In the genomic region with DNA sequence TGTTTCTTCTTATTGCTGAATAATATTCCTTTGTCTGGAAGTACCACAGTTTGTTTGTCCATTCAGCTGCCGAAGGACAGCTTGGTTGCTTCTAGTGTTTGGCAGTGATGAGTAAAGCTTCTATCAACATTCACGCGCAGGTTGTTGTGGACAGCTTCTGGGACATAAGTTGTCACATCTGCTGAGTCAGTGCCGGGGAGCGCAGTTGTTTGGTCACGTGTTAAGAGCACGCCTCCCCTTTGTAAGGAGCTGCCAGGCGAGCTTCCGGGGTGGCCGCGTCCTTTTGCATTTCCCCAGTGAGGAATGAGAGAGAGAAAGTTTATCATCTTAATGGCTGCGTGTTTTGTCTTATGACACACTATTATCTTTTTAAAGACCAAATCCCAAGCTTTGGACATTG, we compare ENCODE assay signal across 22 cellular contexts. TPM values are rescaled to one million over a fixed set of nuclear protein-coding genes. Genes with fewer than 3 reads are reported as not detected.
DNase-seq lines count a peak whose midpoint lies in the region; ATAC-seq and TF ChIP-seq lines count a peak whose summit lies in the region.
"Had no signal": no experiment of that assay in that cellular context is flagged by ENCODE, and none has a peak within 500 bp of the region (broad histone marks: within the 10 kb centered on the region; RNA-seq: fewer than 3 reads in every experiment).

No MANE protein-coding gene starts in this region.

- POLR2A ChIA-PET in GM10248 (lab: Yijun Ruan, JAX): interaction anchor here (0.7 kb wide), 1 partner anchor 1381 kb away, joined by 3 read pairs; no protein-coding TSS in a partner anchor

- CTCF ChIA-PET in GM10248 (lab: Yijun Ruan, JAX): interaction anchor here (1.4 to 1.6 kb wide), 2 partner anchors 8 to 640 kb away, joined by 3 to 5 read pairs; no protein-coding TSS in a partner anchor

- no peak for TF ChIP-seq CTCF in GM10248 (IDR thresholded peaks at IDR 0.05; ENCODE audit: control extremely low read depth, extremely low read depth, low read depth, missing control alignments)

- in situ Hi-C loops in SK-MEL-5 (cut with HindIII; ENCODE audit: low pct_unique_long_range_greater_than_20kb, low sequenced_read_pairs): loop anchor here (25.0 kb wide), 1 partner anchor 102 kb away; no protein-coding TSS in a partner anchor

- no peak for ATAC-seq in GM19351 (IDR thresholded peaks at IDR 0.05; ENCODE audit: unreplicated experiment)
- ATAC-seq: A549; activated naive CD8-positive, alpha-beta T cell treated with anti-CD3 and anti-CD28 coated beads, Interleukin-2, amount 50 U/mL, for 24 hours; SK-N-SH treated with all-trans-retinoic acid at 6 μM for 48 hours; stimulated activated naive CD8-positive, alpha-beta T cell treated with anti-CD3 and anti-CD28 coated beads, Interleukin-15, amount 100 ng/mL, for 72 hours; T-helper 17 cell had no signal

- DNase-seq in DMS153 (lab: John Stamatoyannopoulos, UW): peak; percentile 76
- DNase-seq in SK-MEL-5 (ENCODE audit: low read depth, low spot score): peak; percentile 67
- peak in 33 of 42 donors; percentile 17 to 77 (median 51) for DNase-seq in head of caudate nucleus
- DNase-seq in posterior cingulate gyrus: peak; percentile 29 to 91 (median 54)
- no peak for DNase-seq in stimulated activated CD8-positive, alpha-beta memory T cell treated with anti-CD3 and anti-CD28 coated beads, Interleukin-4, amount 100 ng/mL, for 48 hours
- no peak for DNase-seq in glomerular visceral epithelial cell (ENCODE audit: extremely low spot score)
- no peak for DNase-seq in GM10248 (ENCODE audit: extremely low spot score)
- DNase-seq: activated CD8-positive, alpha-beta memory T cell treated with anti-CD3 and anti-CD28 coated beads for 24 hours; activated gamma-delta T cell; activated naive CD8-positive, alpha-beta T cell treated with anti-CD3 and anti-CD28 coated beads, Interleukin-2, amount 50 U/mL, for 24 hours; BE2C; CD8-positive, alpha-beta memory T cell; IMR-90; left cardiac atrium; NCI-H1048; NCI-H187; RPMI8226; stimulated activated naive CD8-positive, alpha-beta T cell treated with anti-CD3 and anti-CD28 coated beads, Interleukin-15, amount 100 ng/mL, for 72 hours; T-helper 17 cell had no signal

- intact Hi-C loops in head of caudate nucleus (cut with DNase I): no loop called here
- intact Hi-C loops in posterior cingulate gyrus (cut with DNase I): no loop called here

RNA-seq across cellular contexts. Expression of a gene that starts 30.3 kb away (rescaled TPM):
- total RNA-seq in SK-MEL-5 (2014; rRNA removed; shearing (Covaris generic)): 94.8 and 103 TPM in 2 replicates
- 117 and 122 TPM in 2 replicates for polyA plus RNA-seq in SK-MEL-5 (2015; cell fraction: cytosol; rRNA removed)
- polyA plus RNA-seq in SK-MEL-5 (2015; cell fraction: nucleus; rRNA removed): 88.2 and 98.0 TPM in 2 replicates

RNA-seq across cellular contexts. Expression of a gene that starts 38.6 kb away (rescaled TPM):
- total RNA-seq in SK-MEL-5 (2014; rRNA removed; shearing (Covaris generic)): 164 and 178 TPM in 2 replicates
- polyA plus RNA-seq in SK-MEL-5 (2015; cell fraction: cytosol; rRNA removed): 180 and 216 TPM in 2 replicates
- polyA plus RNA-seq in SK-MEL-5 (2015; cell fraction: nucleus; rRNA removed): 37.6 and 90.4 TPM in 2 replicates

Comparison
In these comparisons a context has a peak if more than half of its experiments do, and no peak if none do; other contexts are left out.
1. DNase-seq: peak in DMS153 (single experiment), SK-MEL-5 (single experiment), head of caudate nucleus (33 of 42) and posterior cingulate gyrus (10 of 10); none in stimulated activated CD8-positive, alpha-beta memory T cell treated with anti-CD3 and anti-CD28 coated beads, Interleukin-4, amount 100 ng/mL, for 48 hours (single experiment), glomerular visceral epithelial cell (single experiment) and GM10248 (single experiment).